ENCODE assay signal across 1 cellular context in the genomic region with DNA sequence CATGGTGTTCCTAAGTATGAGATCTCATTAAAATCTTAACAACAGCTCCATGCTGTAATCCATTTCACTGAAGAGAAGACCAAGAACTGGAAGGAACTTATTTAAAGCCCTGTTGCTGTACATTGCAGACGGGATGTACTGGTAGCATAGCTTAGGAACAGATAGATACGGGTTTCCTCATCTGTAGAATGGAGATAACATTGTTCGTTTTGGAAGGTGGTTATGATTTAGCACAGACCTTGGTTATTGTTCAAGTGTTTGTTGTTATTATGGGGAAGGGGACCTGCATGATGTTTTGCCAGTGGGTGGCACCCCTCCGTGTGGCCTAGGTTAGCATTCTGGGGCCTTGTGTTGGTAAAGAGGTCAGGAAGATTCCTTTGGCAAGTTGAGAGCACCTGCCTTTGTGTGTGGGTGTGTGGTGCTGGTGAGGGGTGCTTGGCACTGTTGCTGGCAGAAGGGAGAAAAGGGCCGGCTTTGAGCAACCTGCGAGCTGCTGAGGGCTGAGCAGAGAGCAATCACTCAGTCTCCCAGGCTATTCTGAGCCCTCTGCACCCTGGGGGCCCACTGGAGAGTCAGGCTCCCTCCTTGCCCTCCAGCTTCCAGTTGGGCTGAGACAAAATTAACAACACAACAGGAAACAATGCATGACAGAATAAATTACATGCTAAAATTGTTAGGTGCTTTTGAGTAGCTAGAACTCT.
TF ChIP-seq lines count a peak whose summit lies in the region.

No MANE protein-coding gene starts in this region.

TF ChIP-seq in neural cell, 6 proteins besides CTCF, POLR2A, EP300 and RAD21 (continued from another document):
- TF ChIP-seq, protein P1, sequence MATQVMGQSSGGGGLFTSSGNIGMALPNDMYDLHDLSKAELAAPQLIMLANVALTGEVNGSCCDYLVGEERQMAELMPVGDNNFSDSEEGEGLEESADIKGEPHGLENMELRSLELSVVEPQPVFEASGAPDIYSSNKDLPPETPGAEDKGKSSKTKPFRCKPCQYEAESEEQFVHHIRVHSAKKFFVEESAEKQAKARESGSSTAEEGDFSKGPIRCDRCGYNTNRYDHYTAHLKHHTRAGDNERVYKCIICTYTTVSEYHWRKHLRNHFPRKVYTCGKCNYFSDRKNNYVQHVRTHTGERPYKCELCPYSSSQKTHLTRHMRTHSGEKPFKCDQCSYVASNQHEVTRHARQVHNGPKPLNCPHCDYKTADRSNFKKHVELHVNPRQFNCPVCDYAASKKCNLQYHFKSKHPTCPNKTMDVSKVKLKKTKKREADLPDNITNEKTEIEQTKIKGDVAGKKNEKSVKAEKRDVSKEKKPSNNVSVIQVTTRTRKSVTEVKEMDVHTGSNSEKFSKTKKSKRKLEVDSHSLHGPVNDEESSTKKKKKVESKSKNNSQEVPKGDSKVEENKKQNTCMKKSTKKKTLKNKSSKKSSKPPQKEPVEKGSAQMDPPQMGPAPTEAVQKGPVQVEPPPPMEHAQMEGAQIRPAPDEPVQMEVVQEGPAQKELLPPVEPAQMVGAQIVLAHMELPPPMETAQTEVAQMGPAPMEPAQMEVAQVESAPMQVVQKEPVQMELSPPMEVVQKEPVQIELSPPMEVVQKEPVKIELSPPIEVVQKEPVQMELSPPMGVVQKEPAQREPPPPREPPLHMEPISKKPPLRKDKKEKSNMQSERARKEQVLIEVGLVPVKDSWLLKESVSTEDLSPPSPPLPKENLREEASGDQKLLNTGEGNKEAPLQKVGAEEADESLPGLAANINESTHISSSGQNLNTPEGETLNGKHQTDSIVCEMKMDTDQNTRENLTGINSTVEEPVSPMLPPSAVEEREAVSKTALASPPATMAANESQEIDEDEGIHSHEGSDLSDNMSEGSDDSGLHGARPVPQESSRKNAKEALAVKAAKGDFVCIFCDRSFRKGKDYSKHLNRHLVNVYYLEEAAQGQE (IDR thresholded peaks at IDR 0.05; ENCODE audit: borderline replicate concordance): no peak
- TF ChIP-seq POLR2AphosphoS5 (IDR thresholded peaks at IDR 0.05) (no peak), SMC3 (conservative IDR thresholded peaks at IDR 0.05; ENCODE audit: poor library complexity) (no peak), EZH2 (IDR thresholded peaks at IDR 0.05; ENCODE audit: borderline replicate concordance, insufficient read depth, low read length, poor library complexity, severe bottlenecking) (no peak), MXI1 (conservative IDR thresholded peaks at IDR 0.05; ENCODE audit: poor library complexity, severe bottlenecking) (no peak)
